In the genomic region with DNA sequence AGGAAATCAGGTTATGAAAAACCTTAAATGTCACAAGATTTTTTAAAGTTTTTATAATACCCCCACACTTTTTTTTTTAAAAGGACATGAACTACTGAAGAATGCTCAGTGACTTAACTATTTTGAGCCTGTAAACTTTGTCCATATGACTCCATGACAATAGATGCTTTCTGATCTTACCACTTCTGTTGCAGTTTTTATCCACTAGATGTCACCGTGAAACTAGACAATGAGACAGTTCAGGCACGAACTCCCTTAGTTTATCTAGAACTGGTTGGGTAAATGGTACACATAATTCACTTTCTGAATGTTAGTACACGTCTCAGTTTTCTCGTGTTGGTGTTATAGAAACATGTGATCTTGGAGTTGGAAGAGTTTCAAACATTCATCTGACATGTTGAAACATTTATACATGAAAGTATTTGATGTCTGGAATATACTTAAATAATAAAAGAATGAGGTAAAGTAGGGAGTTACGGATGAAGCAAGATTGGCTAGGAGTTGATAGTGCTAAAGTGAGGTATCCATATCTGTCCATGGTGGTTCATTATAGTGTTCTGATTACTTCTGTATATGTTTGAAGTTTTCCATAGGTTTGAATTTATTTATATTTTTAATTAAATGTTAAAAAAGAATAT, we compare ENCODE assay signal across 8 cellular contexts. TPM values are rescaled to one million over a fixed set of nuclear protein-coding genes. Genes with fewer than 3 reads are reported as not detected.
DNase-seq lines count a peak whose midpoint lies in the region; ATAC-seq and TF ChIP-seq lines count a peak whose summit lies in the region.

No MANE protein-coding gene starts in this region.

- H3K27me3 Mint-ChIP-seq in activated T-helper 17 cell treated with anti-CD3 and anti-CD28 coated beads, Interleukin-2, amount 50 U/mL, for 72 hours, result no peaks in the 10 kb centered on the region

- peak; percentile 39 for DNase-seq in Caki2 (ENCODE audit: low read depth)
- peak; percentile 46 for DNase-seq in NCI-H2196 treated with DMSO at 0.1 percent for 48 hours (lab: John Stamatoyannopoulos, UW; ENCODE audit: unreplicated experiment)
- no peak for DNase-seq in left cardiac atrium
- peak; percentile 37 for DNase-seq in retinal pigment epithelial cell (ENCODE audit: low read depth)
- no peak for DNase-seq in activated CD8-positive, alpha-beta memory T cell treated with anti-CD3 and anti-CD28 coated beads for 24 hours

- no peaks in the 10 kb centered on the region for H3K4me1 Mint-ChIP-seq in activated T-helper 17 cell treated with anti-CD3 and anti-CD28 coated beads, Interleukin-2, amount 50 U/mL, for 72 hours

- H3K9me3 Mint-ChIP-seq in activated T-helper 17 cell treated with anti-CD3 and anti-CD28 coated beads, Interleukin-2, amount 50 U/mL, for 72 hours, result no peaks in the 10 kb centered on the region

- H3K4me3 Mint-ChIP-seq in activated T-helper 17 cell treated with anti-CD3 and anti-CD28 coated beads, Interleukin-2, amount 50 U/mL, for 72 hours, result no peak overlapping the region

- intact Hi-C loops in left cardiac atrium (cut with DNase I), result loop anchor here in 1 of 2 donors (10.0 kb wide), 1 partner anchor 913 kb away; no protein-coding TSS in a partner anchor

- no peak overlapping the region for H3K4me3 ChIP-seq in retinal pigment epithelial cell (ENCODE audit: low read length)

- TF ChIP-seq CTCF in retinal pigment epithelial cell (conservative IDR thresholded peaks at IDR 0.05; ENCODE audit: low read depth, low read length), result peak; percentile 72

- ATAC-seq in GM18873 (IDR thresholded peaks at IDR 0.05; ENCODE audit: low FRiP score, unreplicated experiment) (peak; percentile 80), HG03103 (IDR thresholded peaks at IDR 0.05; ENCODE audit: low read depth, unreplicated experiment) (peak; percentile 85), left cardiac atrium (peak; percentile 87 to 89)
- peak; percentile 80 for ATAC-seq in activated T-helper 17 cell treated with anti-CD3 and anti-CD28 coated beads, Interleukin-2, amount 50 U/mL, for 72 hours (replicated peaks)

- in situ Hi-C loops in Caki2 (cut with HindIII; ENCODE audit: low pct_unique_long_range_greater_than_20kb, low sequenced_read_pairs), result no loop called here

- no peak overlapping the region for H3K27ac Mint-ChIP-seq in activated T-helper 17 cell treated with anti-CD3 and anti-CD28 coated beads, Interleukin-2, amount 50 U/mL, for 72 hours

- H3K36me3 Mint-ChIP-seq in activated T-helper 17 cell treated with anti-CD3 and anti-CD28 coated beads, Interleukin-2, amount 50 U/mL, for 72 hours (ENCODE audit: low read depth), result no peaks in the 10 kb centered on the region

RNA-seq across cellular contexts. Expression of gene CCDC15, which starts 8.1 kb away (rescaled TPM):
- 1.1 and 1.5 TPM in 2 replicates for total RNA-seq in Caki2 (2014; rRNA removed; shearing (Covaris generic); ENCODE audit: low replicate concordance)
- total RNA-seq in activated T-helper 17 cell treated with anti-CD3 and anti-CD28 coated beads, Interleukin-2, amount 50 U/mL, for 72 hours, result 1 to 10 TPM; 5.5 to 8.7 TPM
- under 1 TPM; 0.31 to 0.82 TPM for total RNA-seq in left cardiac atrium

RNA-seq across cellular contexts. Expression of gene HEPACAM, which starts 26.2 kb away (rescaled TPM):
- not detected in 2 replicates for total RNA-seq in Caki2 (2014; rRNA removed; shearing (Covaris generic); ENCODE audit: low replicate concordance)
- not detected for total RNA-seq in activated T-helper 17 cell treated with anti-CD3 and anti-CD28 coated beads, Interleukin-2, amount 50 U/mL, for 72 hours
- 1 to 10 TPM; 4.6 to 5.4 TPM for total RNA-seq in left cardiac atrium

RNA-seq across cellular contexts. Expression of gene HEPN1, which starts 43.0 kb away (rescaled TPM):
- total RNA-seq in Caki2 (2014; rRNA removed; shearing (Covaris generic); ENCODE audit: low replicate concordance), result not detected in 2 replicates
- total RNA-seq in activated T-helper 17 cell treated with anti-CD3 and anti-CD28 coated beads, Interleukin-2, amount 50 U/mL, for 72 hours, result not detected
- total RNA-seq in left cardiac atrium, result not detected

Comparison
In these comparisons a context has a peak if more than half of its experiments do, and no peak if none do; other contexts are left out.
1. DNase-seq: peak in Caki2 (single experiment), NCI-H2196 treated with DMSO at 0.1 percent for 48 hours (single experiment) and retinal pigment epithelial cell (single experiment); none in left cardiac atrium (single experiment) and activated CD8-positive, alpha-beta memory T cell treated with anti-CD3 and anti-CD28 coated beads for 24 hours (single experiment).
2. Peak in every context shown above with its lines, with median percentiles within 50 percentile points of each other: ATAC-seq.